In the genomic region with DNA sequence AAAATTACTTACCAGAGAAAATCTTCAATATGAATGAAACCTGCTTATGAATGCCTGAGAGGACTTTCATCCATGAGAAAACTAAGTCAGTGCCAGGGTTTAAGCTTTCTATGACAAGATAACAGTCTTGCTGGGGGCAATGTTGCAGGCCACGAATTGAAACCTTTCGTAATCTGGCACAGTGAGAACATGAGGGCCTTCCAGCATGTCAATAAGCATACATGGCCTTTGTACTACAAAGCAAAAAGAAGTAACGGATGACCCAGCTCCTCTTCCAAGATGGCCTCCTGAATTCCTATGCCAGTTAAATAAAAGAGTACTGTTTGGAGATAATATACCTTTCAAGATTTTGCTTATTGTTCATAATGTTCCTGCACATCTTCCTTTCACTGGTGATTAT, we compare ENCODE assay signal across 22 cellular contexts.
"Had no signal": no experiment of that assay in that cellular context is flagged by ENCODE, and none has a peak within 500 bp of the region (broad histone marks: within the 10 kb centered on the region; RNA-seq: fewer than 3 reads in every experiment).

No MANE protein-coding gene starts in this region.

- H3K4me1 ChIP-seq: colonic mucosa, esophagus squamous epithelium, gastrocnemius medialis, heart right ventricle, left ventricle myocardium inferior, lower lobe of right lung had no signal

- H3K27ac ChIP-seq: colonic mucosa, epithelial cell of prostate, esophagus squamous epithelium, gastrocnemius medialis, heart right ventricle, left ventricle myocardium inferior, lower lobe of right lung had no signal

- H3K27me3 ChIP-seq: colonic mucosa, esophagus squamous epithelium, gastrocnemius medialis, heart right ventricle had no signal

- H3K4me3 ChIP-seq: colonic mucosa, esophagus squamous epithelium, gastrocnemius medialis, heart right ventricle, left ventricle myocardium inferior, lower lobe of right lung, mucosa of descending colon had no signal

- ATAC-seq: effector memory CD8-positive, alpha-beta T cell; esophagus mucosa; gastrocnemius medialis; heart right ventricle; left cardiac atrium; lower lobe of right lung; mucosa of descending colon had no signal

- H3K36me3 ChIP-seq: colonic mucosa, esophagus squamous epithelium, gastrocnemius medialis, heart right ventricle, left ventricle myocardium inferior, lower lobe of right lung had no signal

- H3K9me3 ChIP-seq: colonic mucosa, gastrocnemius medialis had no signal

- DNase-seq: colonic mucosa; cortex of kidney; effector CD8-positive, alpha-beta T cell; effector memory CD8-positive, alpha-beta T cell; endodermal cell; erythroblast; esophagus squamous epithelium; foreskin fibroblast; foreskin melanocyte; gastrocnemius medialis; glutamatergic neuron; head of caudate nucleus; heart right ventricle; hippocampal formation; left cardiac atrium; left ventricle myocardium inferior; lower lobe of right lung; mesenchymal stem cell; mucosa of descending colon; naive B cell had no signal
